8 cellular contexts compared by ENCODE assay signal in the genomic region with DNA sequence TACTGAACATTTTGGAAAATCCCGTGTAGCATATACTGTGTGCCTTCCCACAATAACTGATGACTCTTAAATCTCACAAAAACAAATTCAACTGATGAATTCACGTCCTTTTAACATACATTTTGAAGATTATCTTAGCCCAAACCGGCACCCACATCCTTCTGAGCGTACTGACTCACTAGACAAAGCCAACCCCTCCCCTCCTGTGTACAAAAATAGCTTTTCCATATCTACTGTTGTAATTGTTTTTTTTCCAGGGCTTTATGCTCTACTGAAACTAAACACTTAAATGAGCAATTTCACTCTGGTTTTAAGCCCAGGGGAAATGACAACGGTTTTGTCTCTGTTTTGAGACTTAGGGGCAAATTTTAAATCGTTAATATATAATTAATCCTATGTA.
DNase-seq lines count a peak whose midpoint lies in the region; ATAC-seq and TF ChIP-seq lines count a peak whose summit lies in the region.

No MANE protein-coding gene starts in this region.

- intact Hi-C loops in activated CD4-positive, alpha-beta T cell treated with anti-CD3 and anti-CD28 coated beads, Interleukin-2, amount 10 ng/mL, durations not matched to agents 24 days and 14 days (cut with micrococcal nuclease), result loop anchor here (1.0 to 5.0 kb wide), 8 partner anchors 17 to 696 kb away; a partner anchor contains a TSS

- peak; percentile 42 for ATAC-seq in stimulated activated memory B cell treated with anti-CD40 and anti-IgM and Interleukin-4, amounts not matched to agents 10 μg/mL and 1 μg/mL and 100 μg/mL, for 72 hours
- ATAC-seq in HG03039 (IDR thresholded peaks at IDR 0.05; ENCODE audit: unreplicated experiment), result no peak

- no peak for TF ChIP-seq CTCF in fibroblast of mammary gland (conservative IDR thresholded peaks at IDR 0.05; ENCODE audit: control insufficient read depth, insufficient read depth, low read depth, low read length)

- H3K9me3 Mint-ChIP-seq in IgD-negative memory B cell, result peaks cover 0 to 4% (median 0%) of the 10 kb centered on the region in 3 donors
- peaks cover 23% of the 10 kb centered on the region for H3K9me3 Mint-ChIP-seq in activated CD4-positive, alpha-beta T cell treated with anti-CD3 and anti-CD28 coated beads, Interleukin-2, amount 10 ng/mL, durations not matched to agents 24 days and 14 days
- peaks cover 6% of the 10 kb centered on the region for H3K9me3 Mint-ChIP-seq in stimulated activated memory B cell treated with anti-CD40 and anti-IgM and Interleukin-4, amounts not matched to agents 10 μg/mL and 1 μg/mL and 100 μg/mL, for 72 hours

- H3K4me3 Mint-ChIP-seq in IgD-negative memory B cell, result peak overlapping the region in 2 of 4 donors; percentile 60 to 71
- H3K4me3 Mint-ChIP-seq in activated CD4-positive, alpha-beta T cell treated with anti-CD3 and anti-CD28 coated beads, Interleukin-2, amount 10 ng/mL, durations not matched to agents 24 days and 14 days, result peak overlapping the region; percentile 81
- H3K4me3 Mint-ChIP-seq in stimulated activated memory B cell treated with anti-CD40 and anti-IgM and Interleukin-4, amounts not matched to agents 10 μg/mL and 1 μg/mL and 100 μg/mL, for 72 hours, result peak overlapping the region; percentile 39

- peak overlapping the region; percentile 95 to 98 (median 96) for H3K27ac Mint-ChIP-seq in IgD-negative memory B cell
- peak overlapping the region; percentile 99 for H3K27ac Mint-ChIP-seq in activated CD4-positive, alpha-beta T cell treated with anti-CD3 and anti-CD28 coated beads, Interleukin-2, amount 10 ng/mL, durations not matched to agents 24 days and 14 days
- peak overlapping the region; percentile 96 for H3K27ac Mint-ChIP-seq in stimulated activated memory B cell treated with anti-CD40 and anti-IgM and Interleukin-4, amounts not matched to agents 10 μg/mL and 1 μg/mL and 100 μg/mL, for 72 hours

- peaks cover 1% of the 10 kb centered on the region for H3K36me3 Mint-ChIP-seq in IgD-negative memory B cell
- H3K36me3 Mint-ChIP-seq in activated CD4-positive, alpha-beta T cell treated with anti-CD3 and anti-CD28 coated beads, Interleukin-2, amount 10 ng/mL, durations not matched to agents 24 days and 14 days (ENCODE audit: low read depth), result peaks cover 29% of the 10 kb centered on the region
- H3K36me3 Mint-ChIP-seq in stimulated activated memory B cell treated with anti-CD40 and anti-IgM and Interleukin-4, amounts not matched to agents 10 μg/mL and 1 μg/mL and 100 μg/mL, for 72 hours, result peaks cover 16% of the 10 kb centered on the region

- H3K4me3 ChIP-seq in fibroblast of mammary gland (ENCODE audit: control insufficient read depth, low read depth, low read length), result no peak overlapping the region

- no peaks in the 10 kb centered on the region for H3K27me3 Mint-ChIP-seq in IgD-negative memory B cell
- H3K27me3 Mint-ChIP-seq in activated CD4-positive, alpha-beta T cell treated with anti-CD3 and anti-CD28 coated beads, Interleukin-2, amount 10 ng/mL, durations not matched to agents 24 days and 14 days, result no peaks in the 10 kb centered on the region
- H3K27me3 Mint-ChIP-seq in stimulated activated memory B cell treated with anti-CD40 and anti-IgM and Interleukin-4, amounts not matched to agents 10 μg/mL and 1 μg/mL and 100 μg/mL, for 72 hours, result no peaks in the 10 kb centered on the region

- H3K4me1 Mint-ChIP-seq in IgD-negative memory B cell, result peaks cover 31 to 45% (median 34%) of the 10 kb centered on the region in 3 donors
- H3K4me1 Mint-ChIP-seq in activated CD4-positive, alpha-beta T cell treated with anti-CD3 and anti-CD28 coated beads, Interleukin-2, amount 10 ng/mL, durations not matched to agents 24 days and 14 days, result peaks cover 48% of the 10 kb centered on the region
- H3K4me1 Mint-ChIP-seq in stimulated activated memory B cell treated with anti-CD40 and anti-IgM and Interleukin-4, amounts not matched to agents 10 μg/mL and 1 μg/mL and 100 μg/mL, for 72 hours, result peaks cover 61% of the 10 kb centered on the region

- peak; percentile 83 for DNase-seq in activated CD4-positive, alpha-beta T cell treated with anti-CD3 and anti-CD28 coated beads, Interleukin-2, amount 10 ng/mL, durations not matched to agents 24 days and 14 days
- DNase-seq in fibroblast of mammary gland (ENCODE audit: low read depth) (peak; percentile 61), retina (no peak), epidermal melanocyte (ENCODE audit: insufficient read length, low spot score) (no peak), NCI-H1417 (lab: John Stamatoyannopoulos, UW) (no peak)

Comparison
In these comparisons a context has a peak if more than half of its experiments do, and no peak if none do; other contexts are left out.
1. DNase-seq: peak in activated CD4-positive, alpha-beta T cell treated with anti-CD3 and anti-CD28 coated beads, Interleukin-2, amount 10 ng/mL, durations not matched to agents 24 days and 14 days (single experiment) and fibroblast of mammary gland (single experiment); none in retina (single experiment), epidermal melanocyte (single experiment) and NCI-H1417 (0 of 3).
2. Peak in every context shown above with its lines, with median percentiles within 50 percentile points of each other: H3K27ac Mint-ChIP-seq.